1 cellular context compared by ENCODE assay signal in the genomic region with DNA sequence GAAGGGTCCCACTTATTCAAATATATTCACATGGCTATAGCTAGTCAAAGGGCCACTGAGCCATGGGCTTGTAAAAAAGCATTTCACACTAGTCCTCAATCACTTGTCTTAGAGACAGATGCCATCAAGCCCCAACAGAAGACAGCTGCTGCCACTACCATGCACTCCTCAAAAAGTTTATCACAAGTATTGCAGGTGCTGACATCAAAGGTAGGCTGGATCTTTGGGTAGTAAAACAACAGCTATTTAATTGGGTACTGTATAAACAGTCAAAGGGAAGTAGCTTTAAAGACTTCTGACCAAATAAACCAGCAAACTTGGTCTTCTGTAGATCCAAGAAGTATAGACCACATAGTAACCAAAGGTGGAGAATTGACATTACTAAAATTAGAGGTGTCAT.
TF ChIP-seq lines count a peak whose summit lies in the region.

No MANE protein-coding gene starts in this region.

TF ChIP-seq in GM12878, 131 proteins besides CTCF, POLR2A, EP300 and RAD21 (continued from another document):
- TF ChIP-seq, protein P1, sequence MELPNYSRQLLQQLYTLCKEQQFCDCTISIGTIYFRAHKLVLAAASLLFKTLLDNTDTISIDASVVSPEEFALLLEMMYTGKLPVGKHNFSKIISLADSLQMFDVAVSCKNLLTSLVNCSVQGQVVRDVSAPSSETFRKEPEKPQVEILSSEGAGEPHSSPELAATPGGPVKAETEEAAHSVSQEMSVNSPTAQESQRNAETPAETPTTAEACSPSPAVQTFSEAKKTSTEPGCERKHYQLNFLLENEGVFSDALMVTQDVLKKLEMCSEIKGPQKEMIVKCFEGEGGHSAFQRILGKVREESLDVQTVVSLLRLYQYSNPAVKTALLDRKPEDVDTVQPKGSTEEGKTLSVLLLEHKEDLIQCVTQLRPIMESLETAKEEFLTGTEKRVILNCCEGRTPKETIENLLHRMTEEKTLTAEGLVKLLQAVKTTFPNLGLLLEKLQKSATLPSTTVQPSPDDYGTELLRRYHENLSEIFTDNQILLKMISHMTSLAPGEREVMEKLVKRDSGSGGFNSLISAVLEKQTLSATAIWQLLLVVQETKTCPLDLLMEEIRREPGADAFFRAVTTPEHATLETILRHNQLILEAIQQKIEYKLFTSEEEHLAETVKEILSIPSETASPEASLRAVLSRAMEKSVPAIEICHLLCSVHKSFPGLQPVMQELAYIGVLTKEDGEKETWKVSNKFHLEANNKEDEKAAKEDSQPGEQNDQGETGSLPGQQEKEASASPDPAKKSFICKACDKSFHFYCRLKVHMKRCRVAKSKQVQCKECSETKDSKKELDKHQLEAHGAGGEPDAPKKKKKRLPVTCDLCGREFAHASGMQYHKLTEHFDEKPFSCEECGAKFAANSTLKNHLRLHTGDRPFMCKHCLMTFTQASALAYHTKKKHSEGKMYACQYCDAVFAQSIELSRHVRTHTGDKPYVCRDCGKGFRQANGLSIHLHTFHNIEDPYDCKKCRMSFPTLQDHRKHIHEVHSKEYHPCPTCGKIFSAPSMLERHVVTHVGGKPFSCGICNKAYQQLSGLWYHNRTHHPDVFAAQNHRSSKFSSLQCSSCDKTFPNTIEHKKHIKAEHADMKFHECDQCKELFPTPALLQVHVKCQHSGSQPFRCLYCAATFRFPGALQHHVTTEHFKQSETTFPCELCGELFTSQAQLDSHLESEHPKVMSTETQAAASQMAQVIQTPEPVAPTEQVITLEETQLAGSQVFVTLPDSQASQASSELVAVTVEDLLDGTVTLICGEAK (IDR thresholded peaks at IDR 0.05; ENCODE audit: borderline replicate concordance): no peak
- TF ChIP-seq RUNX3 (IDR thresholded peaks at IDR 0.05; ENCODE audit: low read length): no peak
